ENCODE assay signal across 8 cellular contexts in the genomic region with DNA sequence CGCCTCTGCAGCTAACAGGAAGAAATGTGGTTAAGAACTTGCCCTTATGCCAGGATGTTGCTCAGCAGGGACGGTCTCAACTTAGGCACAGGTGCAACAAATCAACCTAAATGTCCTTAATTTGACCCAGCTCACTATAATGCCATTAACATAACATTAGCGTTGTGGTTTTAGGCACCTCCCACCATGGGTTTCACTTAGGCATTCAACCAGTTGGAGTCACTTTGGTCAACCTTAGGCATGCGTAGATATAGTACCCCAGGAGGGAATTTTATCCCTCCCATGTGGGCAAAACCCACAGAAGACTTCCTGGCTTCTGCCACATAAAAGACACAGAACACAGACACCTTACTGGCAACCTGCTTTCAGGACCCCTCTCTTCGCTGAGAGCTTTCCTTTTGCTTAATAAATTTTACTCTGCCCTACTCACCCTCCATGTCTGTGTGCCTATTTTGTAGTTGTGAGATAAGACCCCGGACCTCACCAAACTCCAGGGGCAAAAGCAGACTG. TPM values are rescaled to one million over a fixed set of nuclear protein-coding genes. Genes with fewer than 3 reads are reported as not detected.
DNase-seq lines count a peak whose midpoint lies in the region; ATAC-seq and TF ChIP-seq lines count a peak whose summit lies in the region.

No MANE protein-coding gene starts in this region.

- peaks cover 81% of the 10 kb centered on the region for H3K4me1 Mint-ChIP-seq in activated CD8-positive, alpha-beta T cell treated with anti-CD3 and anti-CD28 coated beads for 36 hours (ENCODE audit: low read depth)
- peaks cover 51 to 95% (median 89%) of the 10 kb centered on the region in 7 donors for H3K4me1 Mint-ChIP-seq in naive thymus-derived CD4-positive, alpha-beta T cell

- ATAC-seq in GM21390 (IDR thresholded peaks at IDR 0.05; ENCODE audit: unreplicated experiment): peak; percentile 77
- ATAC-seq in HG03571 (IDR thresholded peaks at IDR 0.05; ENCODE audit: unreplicated experiment): peak; percentile 85
- ATAC-seq in activated CD8-positive, alpha-beta T cell treated with anti-CD3 and anti-CD28 coated beads for 36 hours: peak; percentile 94
- peak; percentile 91 for ATAC-seq in naive thymus-derived CD4-positive, alpha-beta T cell
- no peak for ATAC-seq in gastrocnemius medialis

- no peaks in the 10 kb centered on the region for H4K20me1 ChIP-seq in BLaER1 treated with 17β-estradiol and CSF1 and Interleukin-3, amounts not matched to agents 10 nM and 100 nM

- intact Hi-C loops in activated CD8-positive, alpha-beta T cell treated with anti-CD3 and anti-CD28 coated beads for 36 hours (cut with micrococcal nuclease): no loop called here
- intact Hi-C loops in naive thymus-derived CD4-positive, alpha-beta T cell (cut with micrococcal nuclease): loop anchor here (1.0 to 10.0 kb wide), 8 partner anchors 8 to 1262 kb away; partner anchors contain the start of genes ARSK (in 1 of the 2), ERAP2 (in 1 of the 2), GLRX (in 1 of the 2) and RFESD (in 1 of the 2)
- intact Hi-C loops in ascending aorta (cut with DNase I): no loop called here
- intact Hi-C loops in gastrocnemius medialis (cut with DNase I; ENCODE audit: low total_unique reads): no loop called here

- CTCF ChIA-PET in activated CD8-positive, alpha-beta T cell treated with anti-CD3 and anti-CD28 coated beads for 36 hours (lab: Charles Lee): interaction anchor here (1.2 to 5.8 kb wide), 4 partner anchors 9 to 181 kb away, joined by 3 to 27 read pairs (median 6); partner anchors contain the start of gene ERAP1
- CTCF ChIA-PET in naive thymus-derived CD4-positive, alpha-beta T cell (lab: Charles Lee): interaction anchor here (0.7 to 2.4 kb wide), 3 partner anchors 9 to 471 kb away, joined by 3 to 22 read pairs (median 3); partner anchors contain the start of gene ERAP1
- CTCF ChIA-PET in HEK293T (lab: Yijun Ruan, JAX): no interaction called here

- no peaks in the 10 kb centered on the region for H3K36me3 ChIP-seq in BLaER1 treated with 17β-estradiol and CSF1 and Interleukin-3, amounts not matched to agents 10 nM and 100 nM
- H3K36me3 ChIP-seq in naive thymus-derived CD4-positive, alpha-beta T cell (ENCODE audit: control insufficient read depth in 2 of 3, insufficient read depth in 3 of 3, low read length in 3 of 3): no peaks in the 10 kb centered on the region
- H3K36me3 ChIP-seq in ascending aorta: no peaks in the 10 kb centered on the region
- H3K36me3 ChIP-seq in gastrocnemius medialis: no peaks in the 10 kb centered on the region

- TF ChIP-seq POLR2A in gastrocnemius medialis (IDR thresholded peaks at IDR 0.05): no peak

- H3K4me3 Mint-ChIP-seq in activated CD8-positive, alpha-beta T cell treated with anti-CD3 and anti-CD28 coated beads for 36 hours: peak overlapping the region; percentile 68
- peak overlapping the region; percentile 65 to 93 (median 82) for H3K4me3 Mint-ChIP-seq in naive thymus-derived CD4-positive, alpha-beta T cell

- H3K4me1 ChIP-seq in BLaER1 treated with 17β-estradiol and CSF1 and Interleukin-3, amounts not matched to agents 10 nM and 100 nM: peaks cover 27 to 44% (median 36%) of the 10 kb centered on the region in 10 experiments
- H3K4me1 ChIP-seq in naive thymus-derived CD4-positive, alpha-beta T cell (ENCODE audit: control insufficient read depth in 2 of 2, insufficient read depth in 2 of 2, low read length in 2 of 2): peaks cover 29 to 59% of the 10 kb centered on the region in 2 donors
- H3K4me1 ChIP-seq in ascending aorta: no peaks in the 10 kb centered on the region
- peaks cover 4 to 11% of the 10 kb centered on the region in 2 donors for H3K4me1 ChIP-seq in gastrocnemius medialis

- in situ Hi-C loops in gastrocnemius medialis (cut with MboI; ENCODE audit: low sequenced_read_pairs in 4 of 4): no loop called here

- peaks cover 0 to 3% (median 0%) of the 10 kb centered on the region in 11 experiments; a peak in 2 of 22 replicates for H3K9me3 ChIP-seq in BLaER1 treated with 17β-estradiol and CSF1 and Interleukin-3, amounts not matched to agents 10 nM and 100 nM (replicated peaks in 1 of 11)
- H3K9me3 ChIP-seq in naive thymus-derived CD4-positive, alpha-beta T cell (ENCODE audit: control insufficient read depth in 2 of 3, low read length in 3 of 3): no peaks in the 10 kb centered on the region
- no peaks in the 10 kb centered on the region for H3K9me3 ChIP-seq in ascending aorta
- no peaks in the 10 kb centered on the region for H3K9me3 ChIP-seq in gastrocnemius medialis

- H3K27ac ChIP-seq in BLaER1 treated with 17β-estradiol and CSF1 and Interleukin-3, amounts not matched to agents 10 nM and 100 nM: peak overlapping the region in 6 of 11 experiments; percentile 3 to 67 (median 26); a peak in 9 of 22 replicates
- peak overlapping the region; percentile 70 for H3K27ac ChIP-seq in naive thymus-derived CD4-positive, alpha-beta T cell (ENCODE audit: low read depth, low read length)
- no peak overlapping the region for H3K27ac ChIP-seq in ascending aorta
- H3K27ac ChIP-seq in gastrocnemius medialis: no peak overlapping the region

- H3K27ac Mint-ChIP-seq in activated CD8-positive, alpha-beta T cell treated with anti-CD3 and anti-CD28 coated beads for 36 hours: peak overlapping the region; percentile 92
- peak overlapping the region; percentile 74 to 100 (median 94) for H3K27ac Mint-ChIP-seq in naive thymus-derived CD4-positive, alpha-beta T cell

- no peaks in the 10 kb centered on the region for H3K27me3 ChIP-seq in BLaER1 treated with 17β-estradiol and CSF1 and Interleukin-3, amounts not matched to agents 10 nM and 100 nM
- H3K27me3 ChIP-seq in naive thymus-derived CD4-positive, alpha-beta T cell (ENCODE audit: control insufficient read depth in 2 of 2, insufficient read depth in 2 of 2, low read length in 2 of 2): no peaks in the 10 kb centered on the region
- H3K27me3 ChIP-seq in ascending aorta (no peaks in the 10 kb centered on the region), gastrocnemius medialis (no peaks in the 10 kb centered on the region)

- no peaks in the 10 kb centered on the region for H3K27me3 Mint-ChIP-seq in activated CD8-positive, alpha-beta T cell treated with anti-CD3 and anti-CD28 coated beads for 36 hours
- no peaks in the 10 kb centered on the region for H3K27me3 Mint-ChIP-seq in naive thymus-derived CD4-positive, alpha-beta T cell

- no peaks in the 10 kb centered on the region for H3K36me3 Mint-ChIP-seq in activated CD8-positive, alpha-beta T cell treated with anti-CD3 and anti-CD28 coated beads for 36 hours (ENCODE audit: low read depth)
- H3K36me3 Mint-ChIP-seq in naive thymus-derived CD4-positive, alpha-beta T cell: peaks cover 0 to 2% (median 0%) of the 10 kb centered on the region in 5 donors

- POLR2A ChIA-PET in activated CD8-positive, alpha-beta T cell treated with anti-CD3 and anti-CD28 coated beads for 36 hours (lab: Charles Lee): interaction anchor here (0.7 to 5.9 kb wide), 7 partner anchors 9 to 105 kb away, joined by 3 to 45 read pairs (median 3); partner anchors contain the start of genes ERAP1 and ERAP2
- POLR2A ChIA-PET in naive thymus-derived CD4-positive, alpha-beta T cell (lab: Charles Lee): interaction anchor here (0.7 to 8.4 kb wide), 11 partner anchors 9 to 155 kb away, joined by 3 to 212 read pairs (median 5); partner anchors contain the start of genes CAST, ERAP1, ERAP2 and LNPEP
- POLR2A ChIA-PET in HEK293T (lab: Yijun Ruan, JAX): interaction anchor here (5.8 kb wide), 1 partner anchor 8 kb away, joined by 24 read pairs; the partner anchor contains the start of gene ERAP1

- DNase-seq in activated CD8-positive, alpha-beta T cell treated with anti-CD3 and anti-CD28 coated beads for 36 hours: peak; percentile 84
- DNase-seq in naive thymus-derived CD4-positive, alpha-beta T cell: peak in 8 of 9 donors; percentile 37 to 85 (median 76)
- DNase-seq in HEK293T (ENCODE audit: extremely low spot score) (no peak), ascending aorta (ENCODE audit: low spot score in 2 of 2) (no peak), gastrocnemius medialis (no peak)

- H3K4me2 ChIP-seq in BLaER1 treated with 17β-estradiol and CSF1 and Interleukin-3, amounts not matched to agents 10 nM and 100 nM: peak overlapping the region; percentile 50 to 96 (median 83)

- H3K9me3 Mint-ChIP-seq in activated CD8-positive, alpha-beta T cell treated with anti-CD3 and anti-CD28 coated beads for 36 hours: no peaks in the 10 kb centered on the region
- H3K9me3 Mint-ChIP-seq in naive thymus-derived CD4-positive, alpha-beta T cell: no peaks in the 10 kb centered on the region

- peak overlapping the region in 3 of 11 experiments; percentile 6 to 40 (median 9); a peak in 1 of 22 replicates for H3K9ac ChIP-seq in BLaER1 treated with 17β-estradiol and CSF1 and Interleukin-3, amounts not matched to agents 10 nM and 100 nM

- H3K4me3 ChIP-seq in BLaER1 treated with 17β-estradiol and CSF1 and Interleukin-3, amounts not matched to agents 10 nM and 100 nM: peak overlapping the region in 6 of 10 experiments; percentile 3 to 45 (median 30); a peak in 6 of 20 replicates
- peak overlapping the region; percentile 64 for H3K4me3 ChIP-seq in naive thymus-derived CD4-positive, alpha-beta T cell (ENCODE audit: low read length)
- H3K4me3 ChIP-seq in ascending aorta (no peak overlapping the region), gastrocnemius medialis (no peak overlapping the region)

- TF ChIP-seq CTCF in activated CD8-positive, alpha-beta T cell treated with anti-CD3 and anti-CD28 coated beads for 36 hours (IDR thresholded peaks at IDR 0.05): no peak
- TF ChIP-seq CTCF in ascending aorta (IDR thresholded peaks at IDR 0.05) (no peak), gastrocnemius medialis (IDR thresholded peaks at IDR 0.05 in 4 of 5, conservative IDR thresholded peaks at IDR 0.05 in 1 of 5) (no peak)

TF ChIP-seq in HEK293T, 16 proteins besides CTCF, POLR2A, EP300 and RAD21:
- TF ChIP-seq TARDBP (IDR thresholded peaks at IDR 0.05) (no peak), NFRKB (IDR thresholded peaks at IDR 0.05) (no peak), HDGF (IDR thresholded peaks at IDR 0.05; ENCODE audit: borderline replicate concordance) (no peak), BHLHE40 (IDR thresholded peaks at IDR 0.05; ENCODE audit: borderline replicate concordance) (no peak), ELF4 (IDR thresholded peaks at IDR 0.05) (no peak), FOXM1 (IDR thresholded peaks at IDR 0.05; ENCODE audit: borderline replicate concordance) (no peak), ZNF384 (IDR thresholded peaks at IDR 0.05) (no peak)

RNA-seq across cellular contexts. Expression of gene ERAP1, which starts 8.7 kb away (rescaled TPM):
- total RNA-seq in activated CD8-positive, alpha-beta T cell treated with anti-CD3 and anti-CD28 coated beads for 36 hours: 10 to 100 TPM; 60.1 to 62.3 TPM
- 100 to 1,000 TPM in 3 of 5 experiments, 10 to 100 TPM in 2; 79.0 to 184 (median 153) TPM for total RNA-seq in naive thymus-derived CD4-positive, alpha-beta T cell
- polyA plus RNA-seq in naive thymus-derived CD4-positive, alpha-beta T cell: 10 to 100 TPM; 50.4 to 72.6 TPM
- total RNA-seq in ascending aorta (41.3 TPM), gastrocnemius medialis (10 to 100 TPM; 17.7 to 49.3 (median 27.4) TPM)

RNA-seq across cellular contexts. Expression of gene ERAP2, which starts 59.8 kb away (rescaled TPM):
- 10 to 100 TPM; 43.0 to 44.5 TPM for total RNA-seq in activated CD8-positive, alpha-beta T cell treated with anti-CD3 and anti-CD28 coated beads for 36 hours
- total RNA-seq in naive thymus-derived CD4-positive, alpha-beta T cell: 100 to 1,000 TPM in 2 of 5 experiments, 10 to 100 TPM in 3; 42.5 to 158 (median 97.2) TPM
- 100 to 1,000 TPM in 1 of 2 donors, 10 to 100 TPM in 1; 11.1 to 161 TPM for polyA plus RNA-seq in naive thymus-derived CD4-positive, alpha-beta T cell
- 20.6 TPM for total RNA-seq in ascending aorta
- 1 to 10 TPM; 1.1 to 8.5 (median 2.9) TPM for total RNA-seq in gastrocnemius medialis

Comparison
In these comparisons a context has a peak if more than half of its experiments do, and no peak if none do; other contexts are left out.
1. H3K27ac ChIP-seq: peak in BLaER1 treated with 17β-estradiol and CSF1 and Interleukin-3, amounts not matched to agents 10 nM and 100 nM (6 of 11) and naive thymus-derived CD4-positive, alpha-beta T cell (single experiment); none in ascending aorta (0 of 2) and gastrocnemius medialis (0 of 4).
2. H3K4me3 ChIP-seq: peak in BLaER1 treated with 17β-estradiol and CSF1 and Interleukin-3, amounts not matched to agents 10 nM and 100 nM (6 of 10) and naive thymus-derived CD4-positive, alpha-beta T cell (single experiment); none in ascending aorta (0 of 2) and gastrocnemius medialis (0 of 4).
3. ATAC-seq: peak in GM21390 (single experiment), HG03571 (single experiment), activated CD8-positive, alpha-beta T cell treated with anti-CD3 and anti-CD28 coated beads for 36 hours (single experiment) and naive thymus-derived CD4-positive, alpha-beta T cell (single experiment); none in gastrocnemius medialis (0 of 2).
4. DNase-seq: peak in activated CD8-positive, alpha-beta T cell treated with anti-CD3 and anti-CD28 coated beads for 36 hours (single experiment) and naive thymus-derived CD4-positive, alpha-beta T cell (8 of 9); none in HEK293T (single experiment), ascending aorta (0 of 2) and gastrocnemius medialis (0 of 2).
5. intact Hi-C loops: an anchor here in naive thymus-derived CD4-positive, alpha-beta T cell (1.0 to 10.0 kb wide); none called in activated CD8-positive, alpha-beta T cell treated with anti-CD3 and anti-CD28 coated beads for 36 hours, ascending aorta and gastrocnemius medialis.